In the genomic region with DNA sequence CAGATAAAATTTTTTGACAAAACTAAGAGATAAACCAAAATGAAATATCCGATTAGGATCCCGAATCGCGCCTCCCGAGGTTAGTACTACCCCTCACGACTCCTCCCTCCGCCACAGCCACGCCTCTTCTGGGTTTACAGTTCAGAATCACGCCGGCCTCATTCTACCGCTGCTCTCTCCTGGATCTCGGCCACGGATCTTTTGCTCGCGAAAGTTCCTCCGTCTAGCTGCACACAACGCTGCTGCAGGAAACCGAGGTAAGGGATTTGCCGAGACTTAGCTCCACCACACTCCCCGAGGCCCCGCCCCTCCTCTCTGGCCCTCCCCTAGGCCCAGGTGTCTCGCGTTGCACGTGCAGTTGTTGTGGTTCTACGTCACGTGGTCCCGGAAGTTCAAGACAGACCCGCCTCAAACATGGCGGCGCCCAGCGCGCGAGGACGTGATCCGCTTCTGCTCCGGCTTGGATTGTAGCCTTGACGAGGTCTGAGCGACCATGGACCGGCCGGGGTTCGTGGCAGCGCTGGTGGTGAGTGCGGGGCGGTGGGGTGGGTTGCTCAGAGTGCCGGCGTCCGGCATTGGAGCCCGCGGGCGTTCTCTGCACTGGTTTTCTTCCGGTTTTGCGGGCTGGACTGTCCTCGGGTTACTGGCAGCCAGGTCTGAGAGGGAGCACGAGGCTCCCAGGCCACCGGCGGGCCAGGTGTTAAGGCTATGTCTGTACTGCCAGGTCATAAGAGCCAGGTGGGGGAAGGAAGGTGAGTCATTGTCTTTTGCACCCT, we compare ENCODE assay signal across 8 cellular contexts. TPM values are rescaled to one million over a fixed set of nuclear protein-coding genes. Genes with fewer than 3 reads are reported as not detected.
DNase-seq lines count a peak whose midpoint lies in the region; ATAC-seq and TF ChIP-seq lines count a peak whose summit lies in the region.

A gene with protein sequence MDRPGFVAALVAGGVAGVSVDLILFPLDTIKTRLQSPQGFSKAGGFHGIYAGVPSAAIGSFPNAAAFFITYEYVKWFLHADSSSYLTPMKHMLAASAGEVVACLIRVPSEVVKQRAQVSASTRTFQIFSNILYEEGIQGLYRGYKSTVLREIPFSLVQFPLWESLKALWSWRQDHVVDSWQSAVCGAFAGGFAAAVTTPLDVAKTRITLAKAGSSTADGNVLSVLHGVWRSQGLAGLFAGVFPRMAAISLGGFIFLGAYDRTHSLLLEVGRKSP (plus strand): TSS at position 400 of the 776 bp plus-strand sequence. CDS start 94 bp downstream, at position 494.

- H3K27me3 Mint-ChIP-seq in activated naive CD8-positive, alpha-beta T cell treated with anti-CD3 and anti-CD28 coated beads, Interleukin-2, amount 10 ng/mL, durations not matched to agents 7 days and 5 days: peaks cover 2% of the 10 kb centered on the region

- peak within 1 kb of the TSS; percentile 68 for H3K9ac ChIP-seq in SU-DHL-6 (ENCODE audit: low read length)

- peak within 1 kb of the TSS; percentile 74 for H3K4me3 ChIP-seq in SU-DHL-6 (ENCODE audit: insufficient read depth, low read length, poor library complexity, severe bottlenecking)
- H3K4me3 ChIP-seq in ovary: peak within 1 kb of the TSS; percentile 58
- peak within 1 kb of the TSS; percentile 47 to 78 (median 72) for H3K4me3 ChIP-seq in thyroid gland (replicated peaks in 1 of 3)

- H2AFZ ChIP-seq in SU-DHL-6 (ENCODE audit: low read depth, low read length, severe bottlenecking): peak within 1 kb of the TSS; percentile 88

- peak; percentile 64 for DNase-seq in NCI-H128 (lab: John Stamatoyannopoulos, UW; ENCODE audit: unreplicated experiment)
- peak; percentile 94 for DNase-seq in activated naive CD8-positive, alpha-beta T cell treated with anti-CD3 and anti-CD28 coated beads, Interleukin-2, amount 10 ng/mL, durations not matched to agents 7 days and 5 days
- DNase-seq in head of caudate nucleus: peak; percentile 91 to 98 (median 95)
- peak; percentile 94 to 96 (median 95) for DNase-seq in ovary
- DNase-seq in thyroid gland: peak; percentile 98 to 99

- H3K36me3 Mint-ChIP-seq in activated naive CD8-positive, alpha-beta T cell treated with anti-CD3 and anti-CD28 coated beads, Interleukin-2, amount 10 ng/mL, durations not matched to agents 7 days and 5 days: peaks cover 19% of the 10 kb centered on the region

- TF ChIP-seq POLR2A in GM10847 (IDR thresholded peaks at IDR 0.05; ENCODE audit: extremely low read depth, insufficient read length) (peak; percentile 64), ovary (IDR thresholded peaks at IDR 0.05) (no peak), thyroid gland (IDR thresholded peaks at IDR 0.05) (peak in 1 of 2 donors; percentile 72)

- no peak for TF ChIP-seq EP300 in ovary (IDR thresholded peaks at IDR 0.05)

- peak within 1 kb of the TSS; percentile 97 for H3K27ac Mint-ChIP-seq in activated naive CD8-positive, alpha-beta T cell treated with anti-CD3 and anti-CD28 coated beads, Interleukin-2, amount 10 ng/mL, durations not matched to agents 7 days and 5 days

- H3K27ac ChIP-seq in SU-DHL-6 (ENCODE audit: low read depth, low read length) (no peak within 1 kb of the TSS; the same call in 1 of the 2 replicates), ovary (peak within 1 kb of the TSS; percentile 33 to 66), thyroid gland (peak within 1 kb of the TSS; percentile 8 to 36 (median 11))

- no peaks in the 10 kb centered on the region for H3K9me3 ChIP-seq in SU-DHL-6 (ENCODE audit: insufficient read depth, low read length)
- H3K9me3 ChIP-seq in ovary: no peaks in the 10 kb centered on the region
- H3K9me3 ChIP-seq in thyroid gland: no peaks in the 10 kb centered on the region

- intact Hi-C loops in head of caudate nucleus (cut with DNase I): no loop called here
- intact Hi-C loops in ovary (cut with DNase I): loop anchor here in 1 of 4 donors (10.0 kb wide), 1 partner anchor 176 kb away; no protein-coding TSS in a partner anchor
- intact Hi-C loops in thyroid gland (cut with DNase I): no loop called here

- H3K4me1 Mint-ChIP-seq in activated naive CD8-positive, alpha-beta T cell treated with anti-CD3 and anti-CD28 coated beads, Interleukin-2, amount 10 ng/mL, durations not matched to agents 7 days and 5 days: peaks cover 14% of the 10 kb centered on the region

- TF ChIP-seq CTCF in SU-DHL-6 (IDR thresholded peaks at IDR 0.05; ENCODE audit: insufficient read depth, low read length, poor library complexity, severe bottlenecking) (no peak), ovary (IDR thresholded peaks at IDR 0.05) (no peak), thyroid gland (IDR thresholded peaks at IDR 0.05) (no peak)

- H3K4me2 ChIP-seq in SU-DHL-6 (ENCODE audit: low read depth, low read length, poor library complexity, severe bottlenecking): peak within 1 kb of the TSS; percentile 78

- H3K9me2 ChIP-seq in SU-DHL-6 (replicated peaks; ENCODE audit: insufficient read depth, low read length): no peaks in the 10 kb centered on the region

- H4K20me1 ChIP-seq in SU-DHL-6 (ENCODE audit: low read depth, low read length): no peaks in the 10 kb centered on the region

- H3K4me1 ChIP-seq in ovary (ENCODE audit: insufficient read depth) (peaks cover 3% of the 10 kb centered on the region), thyroid gland (peaks cover 4 to 9% of the 10 kb centered on the region in 2 donors)

- no peaks in the 10 kb centered on the region for H3K36me3 ChIP-seq in SU-DHL-6 (ENCODE audit: low read length)
- no peaks in the 10 kb centered on the region for H3K36me3 ChIP-seq in ovary
- H3K36me3 ChIP-seq in thyroid gland: no peaks in the 10 kb centered on the region

- WGBS in ovary, 3 donors: 0 to 1% (median 0%) methylated on average over 36 to 56 of the region's 56 CpGs
- WGBS in thyroid gland, 2 donors: 0% methylated on average over 36 to 39 of the region's 56 CpGs

- POLR2A ChIA-PET in activated naive CD8-positive, alpha-beta T cell treated with anti-CD3 and anti-CD28 coated beads, Interleukin-2, amount 10 ng/mL, durations not matched to agents 7 days and 5 days (lab: Charles Lee): interaction anchor here (1.5 kb wide), 1 partner anchor 270 kb away, joined by 5 read pairs; no protein-coding TSS in a partner anchor

- peak; percentile 99 for ATAC-seq in HG02678 (IDR thresholded peaks at IDR 0.05; ENCODE audit: unreplicated experiment)
- ATAC-seq in activated naive CD8-positive, alpha-beta T cell treated with anti-CD3 and anti-CD28 coated beads, Interleukin-2, amount 10 ng/mL, durations not matched to agents 7 days and 5 days (ENCODE audit: low read depth): peak; percentile 99

- peak within 1 kb of the TSS; percentile 86 for H3K4me3 Mint-ChIP-seq in activated naive CD8-positive, alpha-beta T cell treated with anti-CD3 and anti-CD28 coated beads, Interleukin-2, amount 10 ng/mL, durations not matched to agents 7 days and 5 days

- H3K9me3 Mint-ChIP-seq in activated naive CD8-positive, alpha-beta T cell treated with anti-CD3 and anti-CD28 coated beads, Interleukin-2, amount 10 ng/mL, durations not matched to agents 7 days and 5 days: peaks cover 2% of the 10 kb centered on the region

- H3K27me3 ChIP-seq in SU-DHL-6 (ENCODE audit: low read length): no peaks in the 10 kb centered on the region
- no peaks in the 10 kb centered on the region for H3K27me3 ChIP-seq in ovary
- H3K27me3 ChIP-seq in thyroid gland: no peaks in the 10 kb centered on the region

- H3K79me2 ChIP-seq in SU-DHL-6 (ENCODE audit: insufficient read depth, low read length): peaks cover 10% of the 10 kb centered on the region; the same call in 1 of the 2 replicates

- H3F3A ChIP-seq in SU-DHL-6 (ENCODE audit: insufficient read depth): no peaks in the 10 kb centered on the region

RNA-seq across cellular contexts. Expression of the gene that starts here (rescaled TPM):
- 10 to 100 TPM; 17.0 to 17.8 TPM for total RNA-seq in activated naive CD8-positive, alpha-beta T cell treated with anti-CD3 and anti-CD28 coated beads, Interleukin-2, amount 10 ng/mL, durations not matched to agents 7 days and 5 days
- total RNA-seq in ovary (10 to 100 TPM; 17.3 to 32.3 (median 22.6) TPM), thyroid gland (10 to 100 TPM; 30.9 to 34.7 (median 32.4) TPM)
- polyA plus RNA-seq in ovary: 10 to 100 TPM; 19.9 to 27.7 TPM
